ENCODE assay signal across 8 cellular contexts in genomic region chr2:201258666-201258999, GRCh38. TPM values are rescaled to one million over a fixed set of nuclear protein-coding genes. Genes with fewer than 3 reads are reported as not detected.
DNase-seq lines count a peak whose midpoint lies in the region; ATAC-seq, FAIRE-seq and TF ChIP-seq lines count a peak whose summit lies in the region.

No MANE protein-coding gene starts in this region.

- H3K4me2 ChIP-seq in SK-N-SH (peak overlapping the region; percentile 89), endothelial cell of umbilical vein (ENCODE audit: insufficient read depth, low read length) (peak overlapping the region; percentile 92)

- H4K20me1 ChIP-seq in SK-N-SH (ENCODE audit: insufficient read depth) = no peaks in the 10 kb centered on the region
- H4K20me1 ChIP-seq in endothelial cell of umbilical vein (replicated peaks; ENCODE audit: control insufficient read depth, extremely low read depth, insufficient read depth, low read length) = no peaks in the 10 kb centered on the region

- POLR2A ChIA-PET in SK-N-SH (lab: Yijun Ruan, JAX) (no interaction called here), endothelial cell of umbilical vein (lab: Charles Lee) (no interaction called here)

- TF ChIP-seq POLR2A in endothelial cell of umbilical vein (IDR thresholded peaks at IDR 0.05; ENCODE audit: low read depth, low read length) = no peak
- TF ChIP-seq POLR2A in ovary (IDR thresholded peaks at IDR 0.05) = no peak

- H3K9me1 ChIP-seq in endothelial cell of umbilical vein (replicated peaks; ENCODE audit: control insufficient read depth, extremely low read depth, insufficient read depth, low read length) = no peaks in the 10 kb centered on the region

- DNase-seq in SK-N-SH (no peak), OCI-M2 (lab: John Stamatoyannopoulos, UW; ENCODE audit: unreplicated experiment) (peak; percentile 72), endothelial cell of umbilical vein (ENCODE audit: low read depth, low spot score) (no peak), ovary (no peak), foreskin melanocyte (no peak), occipital lobe (lab: John Stamatoyannopoulos, UW) (no peak), NCI-H1105 treated with DMSO at 0.1 percent for 48 hours (lab: John Stamatoyannopoulos, UW) (no peak)

- no peak for FAIRE-seq in endothelial cell of umbilical vein (lab: Jason Lieb, UNC)

- no peaks in the 10 kb centered on the region for H3K27me3 ChIP-seq in SK-N-SH (ENCODE audit: insufficient read depth)
- H3K27me3 ChIP-seq in endothelial cell of umbilical vein (ENCODE audit: control insufficient read depth in 2 of 2, insufficient read depth in 2 of 2, low read length in 2 of 2) = no peaks in the 10 kb centered on the region
- no peaks in the 10 kb centered on the region for H3K27me3 ChIP-seq in ovary

- no TSS peak for BruUV-seq in endothelial cell of umbilical vein (replicated peaks; lab: Mats Ljungman, UMichigan)

- H3K4me3 ChIP-seq in SK-N-SH (ENCODE audit: low read depth in 2 of 2, low read length in 1 of 2) = peak overlapping the region; percentile 54 to 60
- H3K4me3 ChIP-seq in endothelial cell of umbilical vein (replicated peaks in 1 of 3; ENCODE audit: insufficient read depth in 1 of 3, low read depth in 1 of 3, low read length in 3 of 3) = peak overlapping the region; percentile 43 to 80 (median 78)
- H3K4me3 ChIP-seq in ovary = peak overlapping the region; percentile 72

- peak overlapping the region; percentile 81 to 96 for H3K27ac ChIP-seq in SK-N-SH (ENCODE audit: low read depth in 2 of 2, low read length in 1 of 2)
- H3K27ac ChIP-seq in endothelial cell of umbilical vein (ENCODE audit: insufficient read depth, low read depth, low read length) = peak overlapping the region; percentile 98
- peak overlapping the region; percentile 37 to 78 for H3K27ac ChIP-seq in ovary

- TF ChIP-seq RAD21 in SK-N-SH (IDR thresholded peaks at IDR 0.05; ENCODE audit: low read length) = no peak

- H3K9me2 ChIP-seq in SK-N-SH = no peaks in the 10 kb centered on the region

- no peaks in the 10 kb centered on the region for H3K36me3 ChIP-seq in SK-N-SH (replicated peaks in 1 of 2; ENCODE audit: control insufficient read depth in 1 of 2, insufficient read depth in 2 of 2, low read length in 1 of 2)
- no peaks in the 10 kb centered on the region for H3K36me3 ChIP-seq in endothelial cell of umbilical vein (ENCODE audit: control insufficient read depth in 2 of 2, extremely low read depth in 1 of 2, insufficient read depth in 2 of 2, low read length in 2 of 2)
- H3K36me3 ChIP-seq in ovary = no peaks in the 10 kb centered on the region

- dilution Hi-C loops in endothelial cell of umbilical vein (cut with MboI; ENCODE audit: extremely low pct_ligation_motif_present, low sequenced_read_pairs) = no loop called here

- intact Hi-C loops in endothelial cell of umbilical vein (cut with micrococcal nuclease) (loop anchor here (1.0 to 5.0 kb wide), 5 partner anchors 22 to 439 kb away; partner anchors contain the start of genes MPP4, STRADB and TRAK2), ovary (cut with DNase I) (no loop called here)

- peaks cover 17% of the 10 kb centered on the region for H3F3A ChIP-seq in SK-N-SH (replicated peaks; ENCODE audit: insufficient read depth)

- CTCF ChIA-PET in SK-N-SH (lab: Yijun Ruan, JAX) = no interaction called here
- CTCF ChIA-PET in endothelial cell of umbilical vein (lab: Charles Lee) = interaction anchor here (1.3 kb wide), 1 partner anchor 26 kb away, joined by 3 read pairs; no protein-coding TSS in a partner anchor

- ATAC-seq in SK-N-SH treated with all-trans-retinoic acid at 6 μM for 48 hours = no peak; the same call in 2 of the 3 replicates

- H3K9ac ChIP-seq in SK-N-SH (peak overlapping the region; percentile 92), endothelial cell of umbilical vein (replicated peaks; ENCODE audit: extremely low read depth, insufficient read depth, low read length) (peak overlapping the region; percentile 96)

- H3K9me3 ChIP-seq in SK-N-SH (no peaks in the 10 kb centered on the region), endothelial cell of umbilical vein (replicated peaks; ENCODE audit: control insufficient read depth, insufficient read depth, low read length) (no peaks in the 10 kb centered on the region), ovary (no peaks in the 10 kb centered on the region)

- WGBS in SK-N-SH (ENCODE audit: low lambda C conversion rate) = 41% methylated on average over 8 of the region's 8 CpGs
- WGBS in ovary, 3 donors = 1% methylated on average over 8 of the region's 8 CpGs

- peak; percentile 4 for TF ChIP-seq CTCF in SK-N-SH (IDR thresholded peaks at IDR 0.05)
- no peak for TF ChIP-seq CTCF in endothelial cell of umbilical vein (IDR thresholded peaks at IDR 0.05; ENCODE audit: extremely low read depth in 1 of 2, insufficient read depth in 1 of 2, low read depth in 1 of 2, low read length in 2 of 2)
- no peak for TF ChIP-seq CTCF in ovary (IDR thresholded peaks at IDR 0.05)

- TF ChIP-seq EP300 in SK-N-SH (IDR thresholded peaks at IDR 0.05; ENCODE audit: borderline replicate concordance in 1 of 2, low read depth in 1 of 2, low read length in 1 of 2) (no peak), ovary (IDR thresholded peaks at IDR 0.05) (no peak)

- H3K79me2 ChIP-seq in SK-N-SH (ENCODE audit: insufficient read depth) (peaks cover 37% of the 10 kb centered on the region), endothelial cell of umbilical vein (ENCODE audit: control insufficient read depth, insufficient read depth, low read length) (peaks cover 10% of the 10 kb centered on the region)

- H2AFZ ChIP-seq in SK-N-SH (ENCODE audit: low read depth) = peak overlapping the region; percentile 96; the same call in 1 of the 2 replicates
- peak overlapping the region; percentile 89 for H2AFZ ChIP-seq in endothelial cell of umbilical vein (ENCODE audit: low read depth, low read length)

- H3K4me1 ChIP-seq in SK-N-SH (ENCODE audit: control insufficient read depth in 1 of 2, insufficient read depth in 2 of 2, low read depth in 1 of 2, low read length in 1 of 2) (peaks cover 0 to 10% of the 10 kb centered on the region in 2 experiments; a peak in 2 of 4 replicates), endothelial cell of umbilical vein (ENCODE audit: control insufficient read depth, extremely low read depth, insufficient read depth, low read length) (peaks cover 30% of the 10 kb centered on the region), ovary (ENCODE audit: insufficient read depth) (peaks cover 9% of the 10 kb centered on the region)

TF ChIP-seq in SK-N-SH, 30 proteins besides CTCF, POLR2A, EP300 and RAD21 (continues in another document):
- TF ChIP-seq GATA2 (CRISPR knock-in tag; IDR thresholded peaks at IDR 0.05) (no peak), MAX (IDR thresholded peaks at IDR 0.05; ENCODE audit: low read depth) (no peak), MXI1 (IDR thresholded peaks at IDR 0.05; ENCODE audit: low read depth, low read length) (no peak), RCOR1 (IDR thresholded peaks at IDR 0.05; ENCODE audit: low read length) (no peak), YY1 (IDR thresholded peaks at IDR 0.05; ENCODE audit: low read depth) (no peak), NRF1 (IDR thresholded peaks at IDR 0.05; ENCODE audit: low read depth, low read length) (no peak), FOXJ3 (CRISPR knock-in tag; IDR thresholded peaks at IDR 0.05) (no peak), NFIC (IDR thresholded peaks at IDR 0.05; ENCODE audit: borderline replicate concordance) (no peak)

TF ChIP-seq in SK-N-SH treated with all-trans-retinoic acid at 6 μM for 48 hours, 23 proteins besides CTCF, POLR2A, EP300 and RAD21 (continues in another document):
- TF ChIP-seq ZNF565 (CRISPR knock-in tag; conservative IDR thresholded peaks at IDR 0.05; ENCODE audit: low read depth) = no peak
- no peak for TF ChIP-seq GLIS3 (CRISPR knock-in tag; IDR thresholded peaks at IDR 0.05)
- TF ChIP-seq CSDC2 (CRISPR knock-in tag; IDR thresholded peaks at IDR 0.05) = no peak

TF ChIP-seq in endothelial cell of umbilical vein, 7 proteins besides CTCF, POLR2A, EP300 and RAD21:
- TF ChIP-seq POLR2AphosphoS5 (IDR thresholded peaks at IDR 0.05; ENCODE audit: insufficient read depth, low read depth, low read length) (no peak), MYC (IDR thresholded peaks at IDR 0.05; ENCODE audit: low read depth, low read length) (no peak), JUN (IDR thresholded peaks at IDR 0.05; ENCODE audit: borderline replicate concordance, insufficient read depth, insufficient read length, low read depth) (no peak), GATA2 (IDR thresholded peaks at IDR 0.05; ENCODE audit: insufficient read depth, insufficient read length, low read depth, low read length) (no peak), MAX (IDR thresholded peaks at IDR 0.05; ENCODE audit: insufficient read depth, insufficient read length) (no peak), EZH2 (IDR thresholded peaks at IDR 0.05; ENCODE audit: borderline replicate concordance, low read depth, low read length, severe bottlenecking) (no peak), FOS (IDR thresholded peaks at IDR 0.05; ENCODE audit: borderline replicate concordance, insufficient read depth, low read length) (no peak)

RNA-seq across cellular contexts. Expression of gene CASP8, which starts 1.7 kb away (rescaled TPM):
- polyA plus RNA-seq in SK-N-SH (2012; rRNA removed) = 13.1 and 15.6 TPM in 2 replicates
- polyA plus RNA-seq in SK-N-SH (2012; cell fraction: cytosol; rRNA removed) = 13.2 and 13.7 TPM in 2 replicates
- polyA plus RNA-seq in SK-N-SH (2012; cell fraction: nucleus; rRNA removed) = 14.3 and 25.6 TPM in 2 replicates
- 5.8 and 8.8 TPM in 2 replicates for total RNA-seq in endothelial cell of umbilical vein
- polyA plus RNA-seq in endothelial cell of umbilical vein = 3.5 and 5.3 TPM in 2 replicates
- polyA plus RNA-seq in endothelial cell of umbilical vein (2011; cell fraction: cytosol; rRNA removed) = 4.4 and 9.6 TPM in 2 replicates
- polyA plus RNA-seq in endothelial cell of umbilical vein (2011; cell fraction: nucleus; rRNA removed) = 17.3 and 17.7 TPM in 2 replicates
- polyA plus RNA-seq in endothelial cell of umbilical vein (2012) = 7.0 and 9.0 TPM in 2 replicates
- polyA minus RNA-seq in endothelial cell of umbilical vein = 1.6 and 4.6 TPM in 2 replicates
- 10.7 TPM for polyA minus RNA-seq in endothelial cell of umbilical vein (2011; cell fraction: cytosol; rRNA and poly(A)+ RNA removed)
- polyA minus RNA-seq in endothelial cell of umbilical vein (2011; cell fraction: nucleus; rRNA and poly(A)+ RNA removed) = 3.8 and 4.2 TPM in 2 replicates
- 10 to 100 TPM in 5 of 7 donors, 1 to 10 TPM in 2; 8.4 to 17.0 (median 12.6) TPM for total RNA-seq in ovary
- 10 to 100 TPM in 1 of 2 donors, 1 to 10 TPM in 1; 6.7 to 20.2 TPM for polyA plus RNA-seq in ovary
- 2.2 TPM for total RNA-seq in occipital lobe
